Comparison of ENCODE assay signal across 8 cellular contexts in genomic region chr20:39050555-39050902, GRCh38.
DNase-seq lines count a peak whose midpoint lies in the region; ATAC-seq and TF ChIP-seq lines count a peak whose summit lies in the region.

No MANE protein-coding gene starts in this region.

- H3K27me3 ChIP-seq in cardiac muscle cell (no peaks in the 10 kb centered on the region), kidney epithelial cell (ENCODE audit: control insufficient read depth, insufficient read depth, low read length) (peaks cover 2% of the 10 kb centered on the region), tibial artery (peaks cover 0 to 12% of the 10 kb centered on the region in 2 donors)

- CTCF ChIA-PET in RWPE1 (lab: Yijun Ruan, JAX) = interaction anchor here (0.5 to 7.0 kb wide), 28 partner anchors 9 to 1990 kb away, joined by 3 to 163 read pairs (median 4); partner anchors contain the start of gene DHX35

- H3K27ac Mint-ChIP-seq in activated naive CD8-positive, alpha-beta T cell treated with anti-CD3 and anti-CD28 coated beads for 36 hours = no peak overlapping the region

- H3K4me3 Mint-ChIP-seq in activated naive CD8-positive, alpha-beta T cell treated with anti-CD3 and anti-CD28 coated beads for 36 hours = peak overlapping the region; percentile 77

- intact Hi-C loops in Right ventricle myocardium inferior (cut with DNase I) (loop anchor here (1.0 kb wide), 1 partner anchor 31 kb away; no protein-coding TSS in a partner anchor), tibial artery (cut with DNase I; ENCODE audit: low total_unique reads) (loop anchor here (2.0 kb wide), 1 partner anchor 28 kb away; no protein-coding TSS in a partner anchor)

- H3K4me1 ChIP-seq in cardiac muscle cell (ENCODE audit: low read depth) (no peaks in the 10 kb centered on the region), tibial artery (peaks cover 0 to 7% (median 2%) of the 10 kb centered on the region in 4 donors)

- DNase-seq in cardiac muscle cell (ENCODE audit: low read depth in 1 of 2, low spot score in 1 of 2) = no peak
- no peak for DNase-seq in Right ventricle myocardium inferior (ENCODE audit: missing footprints)
- no peak for DNase-seq in activated naive CD8-positive, alpha-beta T cell treated with anti-CD3 and anti-CD28 coated beads for 36 hours
- no peak for DNase-seq in kidney epithelial cell (ENCODE audit: low read depth)
- DNase-seq in tibial artery = no peak
- no peak for DNase-seq in NCI-H1105 (lab: John Stamatoyannopoulos, UW)
- DNase-seq in RWPE1 (ENCODE audit: low spot score) = no peak

- no peaks in the 10 kb centered on the region for H3K36me3 Mint-ChIP-seq in activated naive CD8-positive, alpha-beta T cell treated with anti-CD3 and anti-CD28 coated beads for 36 hours

- ATAC-seq in Right ventricle myocardium inferior (no peak), HG03097 (IDR thresholded peaks at IDR 0.05; ENCODE audit: low FRiP score, unreplicated experiment) (no peak)

- H3K36me3 ChIP-seq in cardiac muscle cell (no peaks in the 10 kb centered on the region), kidney epithelial cell (ENCODE audit: control insufficient read depth, insufficient read depth, low read length) (no peaks in the 10 kb centered on the region), tibial artery (no peaks in the 10 kb centered on the region)

- peaks cover 6% of the 10 kb centered on the region for H3K4me1 Mint-ChIP-seq in activated naive CD8-positive, alpha-beta T cell treated with anti-CD3 and anti-CD28 coated beads for 36 hours

- H3K27me3 Mint-ChIP-seq in activated naive CD8-positive, alpha-beta T cell treated with anti-CD3 and anti-CD28 coated beads for 36 hours = peaks cover 3% of the 10 kb centered on the region

- H3K27ac ChIP-seq in cardiac muscle cell (no peak overlapping the region), tibial artery (no peak overlapping the region), RWPE1 (no peak overlapping the region)

- TF ChIP-seq CTCF in cardiac muscle cell (IDR thresholded peaks at IDR 0.05; ENCODE audit: low read depth, low read length) = no peak
- no peak for TF ChIP-seq CTCF in kidney epithelial cell (IDR thresholded peaks at IDR 0.05; ENCODE audit: insufficient read depth, low read length, poor library complexity, severe bottlenecking)
- TF ChIP-seq CTCF in tibial artery (IDR thresholded peaks at IDR 0.05) = no peak
- no peak for TF ChIP-seq CTCF in RWPE1 (conservative IDR thresholded peaks at IDR 0.05; ENCODE audit: low read depth)

- H3K9me3 ChIP-seq in cardiac muscle cell (ENCODE audit: low read depth) = no peaks in the 10 kb centered on the region
- H3K9me3 ChIP-seq in tibial artery = no peaks in the 10 kb centered on the region

- peak overlapping the region; percentile 55 for H3K4me3 ChIP-seq in cardiac muscle cell
- peak overlapping the region; percentile 63 for H3K4me3 ChIP-seq in kidney epithelial cell (ENCODE audit: low read depth, low read length)
- H3K4me3 ChIP-seq in tibial artery = peak overlapping the region; percentile 59 to 74

- H3K9me3 Mint-ChIP-seq in activated naive CD8-positive, alpha-beta T cell treated with anti-CD3 and anti-CD28 coated beads for 36 hours = no peaks in the 10 kb centered on the region

- POLR2A ChIA-PET in RWPE1 (lab: Yijun Ruan, JAX; ENCODE audit: low non-redundant PET) = interaction anchor here (0.6 kb wide), 1 partner anchor 22 kb away, joined by 3 read pairs; no protein-coding TSS in a partner anchor
